11 cellular contexts compared by ENCODE assay signal in genomic region chr12:41917827-41918445, GRCh38.
DNase-seq lines count a peak whose midpoint lies in the region; ATAC-seq and TF ChIP-seq lines count a peak whose summit lies in the region.
"Had no signal": no experiment of that assay in that cellular context is flagged by ENCODE, and none has a peak within 500 bp of the region (broad histone marks: within the 10 kb centered on the region; RNA-seq: fewer than 3 reads in every experiment).

No MANE protein-coding gene starts in this region.

- H3K27me3 ChIP-seq in KMS-11 (ENCODE audit: insufficient read depth, low read depth) (no peaks in the 10 kb centered on the region), esophagus muscularis mucosa (no peaks in the 10 kb centered on the region)

- ATAC-seq in HG02852 (IDR thresholded peaks at IDR 0.05; ENCODE audit: unreplicated experiment): no peak
- ATAC-seq: lower lobe of right lung had no signal

- H4K20me1 ChIP-seq in KMS-11 (ENCODE audit: insufficient read depth): no peaks in the 10 kb centered on the region

- DNase-seq in NCI-H2171 treated with DMSO at 0.1 percent for 48 hours (lab: John Stamatoyannopoulos, UW): peak; percentile 73
- peak; percentile 44 for DNase-seq in choroid plexus epithelial cell (ENCODE audit: low read depth)
- no peak for DNase-seq in esophagus muscularis mucosa (ENCODE audit: extremely low spot score)
- DNase-seq in NCI-H2081 (lab: John Stamatoyannopoulos, UW): no peak
- no peak for DNase-seq in activated CD4-positive, alpha-beta T cell treated with anti-CD3 and anti-CD28 coated beads for 1 hour
- DNase-seq: activated CD4-positive, alpha-beta T cell treated with anti-CD3 and anti-CD28 coated beads, Interleukin-2, amount 10 ng/mL, durations not matched to agents 7 days and 5 days; activated gamma-delta T cell treated with Interleukin-2 at 50 U/mL for 16 hours; lower lobe of right lung had no signal

- peaks cover 27% of the 10 kb centered on the region for H3K4me1 Mint-ChIP-seq in nephron
- H3K4me1 Mint-ChIP-seq: activated CD4-positive, alpha-beta T cell treated with anti-CD3 and anti-CD28 coated beads, Interleukin-2, amount 10 ng/mL, durations not matched to agents 7 days and 5 days had no signal

- H3K4me3 Mint-ChIP-seq in nephron: peak overlapping the region in 1 of 3 experiments; percentile 7
- H3K4me3 Mint-ChIP-seq: activated CD4-positive, alpha-beta T cell treated with anti-CD3 and anti-CD28 coated beads, Interleukin-2, amount 10 ng/mL, durations not matched to agents 7 days and 5 days had no signal

- no peak overlapping the region for H2AFZ ChIP-seq in KMS-11 (ENCODE audit: low read depth)

- H3K4me2 ChIP-seq in KMS-11: peak overlapping the region; percentile 13; the same call in 1 of the 2 replicates

- intact Hi-C loops in esophagus muscularis mucosa (cut with DNase I): no loop called here

- H3K79me2 ChIP-seq in KMS-11 (ENCODE audit: insufficient read depth, low read depth): no peaks in the 10 kb centered on the region

- H3K4me3 ChIP-seq in KMS-11 (IDR thresholded peaks at IDR 0.05; ENCODE audit: insufficient read depth, low read depth, low read length): no peak overlapping the region
- H3K4me3 ChIP-seq in choroid plexus epithelial cell (ENCODE audit: low read depth, low read length): no peak overlapping the region
- H3K4me3 ChIP-seq in esophagus muscularis mucosa: no peak overlapping the region
- H3K4me3 ChIP-seq: lower lobe of right lung had no signal

- no peak overlapping the region for H3K9ac ChIP-seq in KMS-11

- no peaks in the 10 kb centered on the region for H3K36me3 ChIP-seq in KMS-11 (ENCODE audit: insufficient read depth)
- H3K36me3 ChIP-seq in esophagus muscularis mucosa: no peaks in the 10 kb centered on the region
- H3K36me3 ChIP-seq: lower lobe of right lung had no signal

- 33% methylated on average over 8 of the region's 8 CpGs for WGBS in esophagus muscularis mucosa

- no peaks in the 10 kb centered on the region for H3K9me3 ChIP-seq in esophagus muscularis mucosa
- H3K9me3 ChIP-seq: lower lobe of right lung had no signal

- no peak for TF ChIP-seq CTCF in KMS-11 (conservative IDR thresholded peaks at IDR 0.05; ENCODE audit: low read depth, low read length)
- no peak for TF ChIP-seq CTCF in choroid plexus epithelial cell (conservative IDR thresholded peaks at IDR 0.05; ENCODE audit: low read depth, low read length)
- TF ChIP-seq CTCF in nephron (IDR thresholded peaks at IDR 0.05; ENCODE audit: unreplicated experiment in 3 of 3): no peak
- TF ChIP-seq CTCF in esophagus muscularis mucosa (IDR thresholded peaks at IDR 0.05): no peak

- no peaks in the 10 kb centered on the region for H3K27me3 Mint-ChIP-seq in nephron (ENCODE audit: low read depth)

- H3K9me3 Mint-ChIP-seq in nephron: peaks cover 2% of the 10 kb centered on the region
- H3K9me3 Mint-ChIP-seq: activated CD4-positive, alpha-beta T cell treated with anti-CD3 and anti-CD28 coated beads, Interleukin-2, amount 10 ng/mL, durations not matched to agents 7 days and 5 days had no signal

- peak overlapping the region; percentile 2 to 31 (median 28) for H3K27ac Mint-ChIP-seq in nephron
- H3K27ac Mint-ChIP-seq: activated CD4-positive, alpha-beta T cell treated with anti-CD3 and anti-CD28 coated beads, Interleukin-2, amount 10 ng/mL, durations not matched to agents 7 days and 5 days had no signal

- no peak for TF ChIP-seq EP300 in esophagus muscularis mucosa (IDR thresholded peaks at IDR 0.05)

- no peaks in the 10 kb centered on the region for H3K36me3 Mint-ChIP-seq in nephron (ENCODE audit: low read depth)

- TF ChIP-seq POLR2A in esophagus muscularis mucosa (IDR thresholded peaks at IDR 0.05; ENCODE audit: low read depth): no peak

- H3K4me1 ChIP-seq in KMS-11 (ENCODE audit: low read depth, poor library complexity, severe bottlenecking) (peaks cover 16% of the 10 kb centered on the region), esophagus muscularis mucosa (peaks cover 0 to 9% (median 7%) of the 10 kb centered on the region in 4 donors)

- H3K27ac ChIP-seq in KMS-11: no peak overlapping the region
- H3K27ac ChIP-seq in esophagus muscularis mucosa (replicated peaks in 1 of 4): no peak overlapping the region
- H3K27ac ChIP-seq: lower lobe of right lung had no signal

Comparison
In these comparisons a context has a peak if more than half of its experiments do, and no peak if none do; other contexts are left out.
1. DNase-seq: peak in NCI-H2171 treated with DMSO at 0.1 percent for 48 hours (single experiment) and choroid plexus epithelial cell (single experiment); none in esophagus muscularis mucosa (single experiment), NCI-H2081 (0 of 2) and activated CD4-positive, alpha-beta T cell treated with anti-CD3 and anti-CD28 coated beads for 1 hour (single experiment).